ENCODE assay signal across 8 cellular contexts in the genomic region with DNA sequence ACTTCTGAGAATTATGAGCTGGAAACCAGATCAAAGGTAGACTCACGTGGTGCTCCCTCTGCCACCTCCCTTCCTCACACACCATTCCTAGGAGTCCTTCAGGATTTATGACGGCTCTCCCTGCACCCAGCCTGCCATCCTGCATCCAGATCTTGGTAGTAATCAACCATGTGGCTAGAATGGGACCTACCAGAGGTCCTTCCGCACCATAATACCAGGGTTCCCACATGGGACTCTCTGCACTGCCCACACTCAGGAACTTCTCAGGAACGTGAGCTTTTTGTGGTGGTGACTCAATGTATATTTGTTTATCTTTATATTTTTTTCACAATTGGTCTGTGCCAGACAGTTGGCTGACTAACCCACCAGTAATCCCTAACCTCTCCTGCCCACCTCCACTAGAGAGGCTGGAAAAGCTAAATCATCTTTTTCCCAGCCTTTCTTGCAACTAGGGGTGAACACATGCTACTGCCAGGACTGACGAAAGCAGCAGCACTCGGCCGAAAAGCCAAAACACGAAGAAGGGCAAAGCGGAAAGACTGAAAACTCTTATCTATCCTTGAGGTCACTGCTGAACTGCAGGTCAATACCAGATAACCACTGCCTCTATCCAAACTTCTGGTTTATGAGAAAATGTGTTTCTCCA.
DNase-seq lines count a peak whose midpoint lies in the region; ATAC-seq, FAIRE-seq and TF ChIP-seq lines count a peak whose summit lies in the region.

No MANE protein-coding gene starts in this region.

- POLR2A ChIA-PET in SK-N-SH (lab: Yijun Ruan, JAX), result no interaction called here

- H3K9me3 ChIP-seq in SK-N-SH, result no peaks in the 10 kb centered on the region

- 37% methylated on average over 9 of the region's 9 CpGs for WGBS in SK-N-SH (ENCODE audit: low lambda C conversion rate)

- H3K4me1 ChIP-seq in SK-N-SH (ENCODE audit: control insufficient read depth in 1 of 2, insufficient read depth in 2 of 2, low read depth in 1 of 2, low read length in 1 of 2), result peaks cover 0 to 8% of the 10 kb centered on the region in 2 experiments; a peak in 3 of 4 replicates

- peak overlapping the region; percentile 62 for H3K4me2 ChIP-seq in SK-N-SH

- no peak for TF ChIP-seq POLR2A in erythroblast (IDR thresholded peaks at IDR 0.05; ENCODE audit: low read length)

- H3K9me2 ChIP-seq in SK-N-SH, result no peaks in the 10 kb centered on the region

- H3K4me3 Mint-ChIP-seq in activated naive CD4-positive, alpha-beta T cell treated with anti-CD3 and anti-CD28 coated beads for 36 hours, result peak overlapping the region; percentile 5
- H3K4me3 Mint-ChIP-seq in activated naive CD4-positive, alpha-beta T cell treated with anti-CD3 and anti-CD28 coated beads, Interleukin-2, amount 10 ng/mL, durations not matched to agents 7 days and 5 days, result no peak overlapping the region

- peaks cover 11% of the 10 kb centered on the region for H3F3A ChIP-seq in SK-N-SH (replicated peaks; ENCODE audit: insufficient read depth)

- no peak for FAIRE-seq in frontal cortex (lab: Jason Lieb, UNC)

- peak overlapping the region; percentile 60; the same call in 1 of the 2 replicates for H3K9ac ChIP-seq in SK-N-SH

- H3K4me3 ChIP-seq in SK-N-SH (ENCODE audit: low read depth in 2 of 2, low read length in 1 of 2), result no peak overlapping the region

- H3K36me3 Mint-ChIP-seq in activated naive CD4-positive, alpha-beta T cell treated with anti-CD3 and anti-CD28 coated beads for 36 hours (ENCODE audit: low read depth), result no peaks in the 10 kb centered on the region
- peaks cover 7% of the 10 kb centered on the region for H3K36me3 Mint-ChIP-seq in activated naive CD4-positive, alpha-beta T cell treated with anti-CD3 and anti-CD28 coated beads, Interleukin-2, amount 10 ng/mL, durations not matched to agents 7 days and 5 days

- intact Hi-C loops in activated naive CD4-positive, alpha-beta T cell treated with anti-CD3 and anti-CD28 coated beads for 36 hours (cut with micrococcal nuclease), result loop anchor here (2.0 kb wide), 1 partner anchor 26 kb away; no protein-coding TSS in a partner anchor

- no peaks in the 10 kb centered on the region for H3K27me3 Mint-ChIP-seq in activated naive CD4-positive, alpha-beta T cell treated with anti-CD3 and anti-CD28 coated beads for 36 hours (ENCODE audit: low read depth)
- no peaks in the 10 kb centered on the region for H3K27me3 Mint-ChIP-seq in activated naive CD4-positive, alpha-beta T cell treated with anti-CD3 and anti-CD28 coated beads, Interleukin-2, amount 10 ng/mL, durations not matched to agents 7 days and 5 days

- H3K27ac Mint-ChIP-seq in activated naive CD4-positive, alpha-beta T cell treated with anti-CD3 and anti-CD28 coated beads for 36 hours, result peak overlapping the region; percentile 64
- no peak overlapping the region for H3K27ac Mint-ChIP-seq in activated naive CD4-positive, alpha-beta T cell treated with anti-CD3 and anti-CD28 coated beads, Interleukin-2, amount 10 ng/mL, durations not matched to agents 7 days and 5 days

- TF ChIP-seq EP300 in SK-N-SH (IDR thresholded peaks at IDR 0.05; ENCODE audit: borderline replicate concordance in 1 of 2, low read depth in 1 of 2, low read length in 1 of 2), result peak in 1 of 2 experiments; percentile 90; a peak in 2 of 4 replicates

- peak overlapping the region in 1 of 2 experiments; percentile 98; a peak in 2 of 4 replicates for H3K27ac ChIP-seq in SK-N-SH (ENCODE audit: low read depth in 2 of 2, low read length in 1 of 2)

- peaks cover 49% of the 10 kb centered on the region for H3K4me1 Mint-ChIP-seq in activated naive CD4-positive, alpha-beta T cell treated with anti-CD3 and anti-CD28 coated beads for 36 hours (ENCODE audit: low read depth)
- peaks cover 37% of the 10 kb centered on the region for H3K4me1 Mint-ChIP-seq in activated naive CD4-positive, alpha-beta T cell treated with anti-CD3 and anti-CD28 coated beads, Interleukin-2, amount 10 ng/mL, durations not matched to agents 7 days and 5 days

- CTCF ChIA-PET in activated naive CD4-positive, alpha-beta T cell treated with anti-CD3 and anti-CD28 coated beads for 36 hours (lab: Charles Lee), result interaction anchor here (0.9 to 1.6 kb wide), 4 partner anchors 51 to 209 kb away, joined by 4 to 9 read pairs (median 6); no protein-coding TSS in a partner anchor
- CTCF ChIA-PET in activated naive CD4-positive, alpha-beta T cell treated with anti-CD3 and anti-CD28 coated beads, Interleukin-2, amount 10 ng/mL, durations not matched to agents 7 days and 5 days (lab: Charles Lee), result interaction anchor here (1.0 to 1.5 kb wide), 2 partner anchors 29 to 193 kb away, joined by 3 read pairs; no protein-coding TSS in a partner anchor
- CTCF ChIA-PET in SK-N-SH (lab: Yijun Ruan, JAX), result interaction anchor here (1.1 to 1.3 kb wide), 2 partner anchors 12 to 30 kb away, joined by 3 read pairs; no protein-coding TSS in a partner anchor

- peak; percentile 53 for ATAC-seq in stimulated activated naive CD8-positive, alpha-beta T cell treated with anti-CD3 and anti-CD28 coated beads, Interleukin-15, Interleukin-2, amounts not matched to agents 100 U/mL and 50 U/mL, for 24 hours

- DNase-seq in activated naive CD4-positive, alpha-beta T cell treated with anti-CD3 and anti-CD28 coated beads for 36 hours, result peak; percentile 19
- DNase-seq in activated naive CD4-positive, alpha-beta T cell treated with anti-CD3 and anti-CD28 coated beads, Interleukin-2, amount 10 ng/mL, durations not matched to agents 7 days and 5 days, result no peak
- no peak for DNase-seq in SK-N-SH
- peak; percentile 40 to 71 for DNase-seq in erythroblast (lab: John Stamatoyannopoulos, UW)
- DNase-seq in stimulated activated naive CD8-positive, alpha-beta T cell treated with anti-CD3 and anti-CD28 coated beads, Interleukin-15, Interleukin-2, amounts not matched to agents 100 U/mL and 50 U/mL, for 24 hours, result no peak
- DNase-seq in activated effector memory CD4-positive, alpha-beta T cell treated with anti-CD3 and anti-CD28 coated beads, Interleukin-2, amount 50 U/mL, for 16 hours, result no peak
- DNase-seq in frontal cortex (ENCODE audit: low spot score in 2 of 2), result no peak
- no peak for DNase-seq in NOMO-1 treated with DMSO at 0.1 percent for 48 hours (lab: John Stamatoyannopoulos, UW; ENCODE audit: unreplicated experiment)

- no peak overlapping the region for H2AFZ ChIP-seq in SK-N-SH (ENCODE audit: low read depth)

- peaks cover 4% of the 10 kb centered on the region; the same call in 1 of the 2 replicates for H3K79me2 ChIP-seq in SK-N-SH (ENCODE audit: insufficient read depth)

- no peaks in the 10 kb centered on the region for H3K9me3 Mint-ChIP-seq in activated naive CD4-positive, alpha-beta T cell treated with anti-CD3 and anti-CD28 coated beads for 36 hours
- no peaks in the 10 kb centered on the region for H3K9me3 Mint-ChIP-seq in activated naive CD4-positive, alpha-beta T cell treated with anti-CD3 and anti-CD28 coated beads, Interleukin-2, amount 10 ng/mL, durations not matched to agents 7 days and 5 days

- H3K27me3 ChIP-seq in SK-N-SH (ENCODE audit: insufficient read depth), result no peaks in the 10 kb centered on the region

- TF ChIP-seq RAD21 in SK-N-SH (IDR thresholded peaks at IDR 0.05; ENCODE audit: low read length), result no peak

- H4K20me1 ChIP-seq in SK-N-SH (ENCODE audit: insufficient read depth), result no peaks in the 10 kb centered on the region

- no peaks in the 10 kb centered on the region for H3K36me3 ChIP-seq in SK-N-SH (replicated peaks in 1 of 2; ENCODE audit: control insufficient read depth in 1 of 2, insufficient read depth in 2 of 2, low read length in 1 of 2)

- peak; percentile 27; the same call in 1 of the 2 replicates for TF ChIP-seq CTCF in SK-N-SH (IDR thresholded peaks at IDR 0.05)

TF ChIP-seq in SK-N-SH, 30 proteins besides CTCF, POLR2A, EP300 and RAD21 (continues in another document):
- TF ChIP-seq USF2 (IDR thresholded peaks at IDR 0.05; ENCODE audit: borderline replicate concordance, low read depth, low read length), result no peak
- no peak for TF ChIP-seq TAF1 (IDR thresholded peaks at IDR 0.05; ENCODE audit: borderline replicate concordance, low read depth, low read length)
- TF ChIP-seq, protein P1, sequence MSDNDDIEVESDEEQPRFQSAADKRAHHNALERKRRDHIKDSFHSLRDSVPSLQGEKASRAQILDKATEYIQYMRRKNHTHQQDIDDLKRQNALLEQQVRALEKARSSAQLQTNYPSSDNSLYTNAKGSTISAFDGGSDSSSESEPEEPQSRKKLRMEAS (IDR thresholded peaks at IDR 0.05; ENCODE audit: low read depth), result peak; percentile 92
- peak; percentile 75; the same call in 1 of the 2 replicates for TF ChIP-seq TEAD4 (IDR thresholded peaks at IDR 0.05; ENCODE audit: borderline replicate concordance, insufficient read depth)
- no peak for TF ChIP-seq FOXJ3 (CRISPR knock-in tag; IDR thresholded peaks at IDR 0.05)
- TF ChIP-seq CHD2 (IDR thresholded peaks at IDR 0.05; ENCODE audit: low read length, partially characterized antibody), result no peak
- TF ChIP-seq NFIC (IDR thresholded peaks at IDR 0.05; ENCODE audit: borderline replicate concordance), result peak; percentile 92
- TF ChIP-seq IRF3 (IDR thresholded peaks at IDR 0.05; ENCODE audit: low read depth, low read length), result no peak
- no peak for TF ChIP-seq YY1 (IDR thresholded peaks at IDR 0.05; ENCODE audit: low read depth)
- TF ChIP-seq TCF12 (IDR thresholded peaks at IDR 0.05), result peak; percentile 84
- TF ChIP-seq SMC3 (IDR thresholded peaks at IDR 0.05; ENCODE audit: low read depth, low read length), result no peak
- TF ChIP-seq GATA2 (CRISPR knock-in tag; IDR thresholded peaks at IDR 0.05), result no peak
- no peak for TF ChIP-seq GABPA (IDR thresholded peaks at IDR 0.05; ENCODE audit: low read depth)

Comparison
In these comparisons a context has a peak if more than half of its experiments do, and no peak if none do; other contexts are left out.
1. DNase-seq: peak in activated naive CD4-positive, alpha-beta T cell treated with anti-CD3 and anti-CD28 coated beads for 36 hours (single experiment) and erythroblast (2 of 2); none in activated naive CD4-positive, alpha-beta T cell treated with anti-CD3 and anti-CD28 coated beads, Interleukin-2, amount 10 ng/mL, durations not matched to agents 7 days and 5 days (single experiment), SK-N-SH (single experiment), stimulated activated naive CD8-positive, alpha-beta T cell treated with anti-CD3 and anti-CD28 coated beads, Interleukin-15, Interleukin-2, amounts not matched to agents 100 U/mL and 50 U/mL, for 24 hours (single experiment), activated effector memory CD4-positive, alpha-beta T cell treated with anti-CD3 and anti-CD28 coated beads, Interleukin-2, amount 50 U/mL, for 16 hours (single experiment), frontal cortex (0 of 2) and NOMO-1 treated with DMSO at 0.1 percent for 48 hours (single experiment).